21 cellular contexts compared by ENCODE assay signal in the genomic region with DNA sequence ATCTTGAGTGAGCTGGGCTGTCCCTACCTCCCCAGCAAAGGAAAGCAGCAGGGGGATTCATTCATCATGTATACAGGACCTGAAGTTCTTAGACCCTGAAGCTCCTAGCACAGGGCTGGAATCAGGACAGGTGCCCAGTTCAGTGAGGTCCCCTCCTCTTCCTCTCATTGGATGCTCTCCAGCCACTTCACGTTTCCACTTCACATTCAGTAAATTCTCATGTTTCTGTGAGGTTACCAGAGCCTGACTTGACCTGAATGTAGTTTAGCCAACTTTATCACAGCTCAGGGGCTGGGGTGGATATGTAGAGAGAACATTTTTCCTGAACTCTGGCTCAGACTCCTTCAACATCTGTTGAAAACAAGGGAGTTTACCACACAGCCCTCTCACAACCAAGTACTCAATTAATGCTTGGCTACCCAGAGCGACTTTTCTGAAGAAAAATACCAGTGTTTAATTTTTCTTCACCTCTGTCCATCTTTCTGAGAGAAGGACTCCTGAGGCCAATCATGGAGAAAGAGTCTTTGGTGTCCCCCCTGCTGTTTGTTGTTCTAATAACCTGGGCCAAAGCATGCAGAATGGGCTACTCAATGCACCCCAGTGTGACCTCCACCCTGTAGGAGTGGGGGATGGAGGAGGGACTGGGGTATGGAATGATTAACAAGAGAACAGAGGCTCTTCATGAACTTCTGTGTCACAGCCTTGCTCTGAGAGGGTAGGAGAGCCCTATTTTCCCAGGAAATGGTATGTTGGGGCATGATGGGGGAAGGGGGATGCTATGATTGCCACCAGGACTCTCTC.
DNase-seq lines count a peak whose midpoint lies in the region; ATAC-seq and TF ChIP-seq lines count a peak whose summit lies in the region.
"Had no signal": no experiment of that assay in that cellular context is flagged by ENCODE, and none has a peak within 500 bp of the region (broad histone marks: within the 10 kb centered on the region; RNA-seq: fewer than 3 reads in every experiment).

No MANE protein-coding gene starts in this region.

- intact Hi-C loops in right cardiac atrium (cut with DNase I), result no loop called here
- intact Hi-C loops in testis (cut with DNase I; ENCODE audit: low total_unique reads), result no loop called here
- intact Hi-C loops in esophagus squamous epithelium (cut with DNase I), result no loop called here

- DNase-seq in NCI-H2107 treated with DMSO at 0.1 percent for 48 hours (lab: John Stamatoyannopoulos, UW; ENCODE audit: unreplicated experiment) (peak; percentile 32), NCI-H2107 (lab: John Stamatoyannopoulos, UW) (no peak), NCI-H510A treated with DMSO at 0.1 percent for 48 hours (lab: John Stamatoyannopoulos, UW) (peak; percentile 86), right cardiac atrium (no peak), testis (peak; percentile 21), esophagus squamous epithelium (lab: John Stamatoyannopoulos, UW) (no peak), mesothelial cell of epicardium (ENCODE audit: low spot score in 2 of 2, unreplicated experiment in 2 of 2) (no peak)
- no peak for DNase-seq in activated CD8-positive, alpha-beta memory T cell treated with anti-CD3 and anti-CD28 coated beads, Interleukin-2, amount 50 U/mL, for 4 hours
- DNase-seq: 8988T; CD8-positive, alpha-beta T cell; GF-D8; NCI-H1436; NCI-H2081; NCI-H345; NCI-H69; OCI-M1; RPMI8226; SJCRH30 had no signal

- ATAC-seq in right cardiac atrium, result peak; percentile 58 to 82
- ATAC-seq: CD8-positive, alpha-beta T cell; GM23338; HCT116 had no signal

- peak overlapping the region; percentile 54 for H3K27ac ChIP-seq in right cardiac atrium (ENCODE audit: low read length)
- no peak overlapping the region for H3K27ac ChIP-seq in testis
- peak overlapping the region in 1 of 4 donors; percentile 13 for H3K27ac ChIP-seq in esophagus squamous epithelium
- H3K27ac ChIP-seq: HL-60, SJCRH30 had no signal

- TF ChIP-seq POLR2A in testis (IDR thresholded peaks at IDR 0.05) (no peak), esophagus squamous epithelium (IDR thresholded peaks at IDR 0.05) (no peak)

- peaks cover 6% of the 10 kb centered on the region for H3K36me3 Mint-ChIP-seq in mesothelial cell of epicardium
- H3K36me3 Mint-ChIP-seq: CD8-positive, alpha-beta T cell had no signal

- H3K4me1 ChIP-seq in right cardiac atrium (ENCODE audit: control insufficient read depth, insufficient read depth, low read length), result no peaks in the 10 kb centered on the region
- H3K4me1 ChIP-seq in testis, result peaks cover 5% of the 10 kb centered on the region
- H3K4me1 ChIP-seq in esophagus squamous epithelium, result no peaks in the 10 kb centered on the region

- H3K36me3 ChIP-seq in testis (ENCODE audit: low read depth, missing control alignments) (no peaks in the 10 kb centered on the region), esophagus squamous epithelium (no peaks in the 10 kb centered on the region)
- H3K36me3 ChIP-seq: SJCRH30 had no signal

- H3K27me3 ChIP-seq in right cardiac atrium (ENCODE audit: control insufficient read depth, insufficient read depth) (no peaks in the 10 kb centered on the region), testis (no peaks in the 10 kb centered on the region), esophagus squamous epithelium (no peaks in the 10 kb centered on the region)
- H3K27me3 ChIP-seq: SJCRH30 had no signal

- WGBS in right cardiac atrium, result 51% methylated on average over 2 of the region's 2 CpGs
- 44 to 67% methylated on average over 2 of the region's 2 CpGs for WGBS in testis, 2 donors
- WGBS in esophagus squamous epithelium, 2 donors, result 82 to 94% methylated on average over 1 to 2 of the region's 2 CpGs

- H3K9me3 ChIP-seq in right cardiac atrium (ENCODE audit: control insufficient read depth, low read length), result no peaks in the 10 kb centered on the region
- H3K9me3 ChIP-seq in testis, result no peaks in the 10 kb centered on the region
- H3K9me3 ChIP-seq in esophagus squamous epithelium, result peaks cover 0 to 2% (median 0%) of the 10 kb centered on the region in 3 donors

- TF ChIP-seq CTCF in testis (IDR thresholded peaks at IDR 0.05), result no peak
- no peak for TF ChIP-seq CTCF in esophagus squamous epithelium (IDR thresholded peaks at IDR 0.05)
- no peak for TF ChIP-seq CTCF in mesothelial cell of epicardium (IDR thresholded peaks at IDR 0.05; ENCODE audit: unreplicated experiment)

- H3K4me1 Mint-ChIP-seq in mesothelial cell of epicardium, result peaks cover 24% of the 10 kb centered on the region

- H3K27ac Mint-ChIP-seq in mesothelial cell of epicardium, result no peak overlapping the region
- H3K27ac Mint-ChIP-seq: CD8-positive, alpha-beta T cell; GM23338 had no signal

- H3K27me3 Mint-ChIP-seq in mesothelial cell of epicardium (ENCODE audit: low read depth), result no peaks in the 10 kb centered on the region

- H3K4me3 ChIP-seq in right cardiac atrium (ENCODE audit: low read length) (no peak overlapping the region), testis (no peak overlapping the region), esophagus squamous epithelium (no peak overlapping the region)
- H3K4me3 ChIP-seq: GM23338, SJCRH30 had no signal

- H3K9me3 Mint-ChIP-seq in mesothelial cell of epicardium, result peaks cover 27% of the 10 kb centered on the region
- H3K9me3 Mint-ChIP-seq: CD8-positive, alpha-beta T cell had no signal

- H3K4me3 Mint-ChIP-seq in mesothelial cell of epicardium, result no peak overlapping the region
- H3K4me3 Mint-ChIP-seq: CD8-positive, alpha-beta T cell; GM23338 had no signal

Comparison
In these comparisons a context has a peak if more than half of its experiments do, and no peak if none do; other contexts are left out.
1. DNase-seq: peak in NCI-H2107 treated with DMSO at 0.1 percent for 48 hours (single experiment), NCI-H510A treated with DMSO at 0.1 percent for 48 hours (single experiment) and testis (single experiment); none in NCI-H2107 (single experiment), right cardiac atrium (0 of 3), esophagus squamous epithelium (single experiment), activated CD8-positive, alpha-beta memory T cell treated with anti-CD3 and anti-CD28 coated beads, Interleukin-2, amount 50 U/mL, for 4 hours (single experiment) and mesothelial cell of epicardium (0 of 2).